ENCODE assay signal across 8 cellular contexts in the genomic region with DNA sequence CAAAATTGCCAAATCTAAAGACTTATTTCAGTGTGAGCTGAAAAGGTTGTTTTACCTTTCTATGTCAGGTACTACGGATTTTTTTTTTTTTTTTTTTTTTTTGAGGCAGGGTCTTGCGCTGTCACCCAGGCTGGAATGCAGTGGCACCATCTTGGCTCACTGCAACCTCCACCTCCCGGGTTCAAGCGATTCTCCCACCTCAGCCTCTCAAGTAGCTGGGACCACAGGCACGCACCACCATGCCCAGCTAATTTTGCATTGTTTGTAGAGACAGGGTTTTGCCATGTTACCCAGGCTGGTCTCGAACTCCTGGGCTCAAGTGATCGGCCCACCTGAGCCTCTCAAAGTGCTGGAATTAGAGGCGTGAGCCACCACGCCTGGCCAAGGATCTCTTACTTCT. TPM values are rescaled to one million over a fixed set of nuclear protein-coding genes. Genes with fewer than 3 reads are reported as not detected.
DNase-seq lines count a peak whose midpoint lies in the region; ATAC-seq and TF ChIP-seq lines count a peak whose summit lies in the region.
"Not testable (repeated sequence)": the region's sequence is repeated elsewhere in the genome, so short reads cannot be mapped to it uniquely, and the experiment has no call there.

No MANE protein-coding gene starts in this region.

- H3K9me3 ChIP-seq in DOHH2 (ENCODE audit: control insufficient read depth, insufficient read depth, low read length); Karpas-422 (ENCODE audit: low read length); endocrine pancreas (ENCODE audit: control insufficient read depth, low read length); iPS-20b (ENCODE audit: insufficient read depth, low read depth, low read length); neural progenitor cell (ENCODE audit: low read depth); tibial artery: not testable (repeated sequence)

- H3K4me3 Mint-ChIP-seq in WTC11 (peak overlapping the region; percentile 96), neural progenitor cell (peak overlapping the region; percentile 94)
- H3K4me3 Mint-ChIP-seq in activated naive CD8-positive, alpha-beta T cell treated with anti-CD3 and anti-CD28 coated beads for 36 hours, result peak overlapping the region; percentile 98

- peak overlapping the region; percentile 94 for H3K4me3 ChIP-seq in DOHH2 (ENCODE audit: low read length)
- H3K4me3 ChIP-seq in Karpas-422 (ENCODE audit: low read length), result peak overlapping the region; percentile 97
- H3K4me3 ChIP-seq in endocrine pancreas (ENCODE audit: control insufficient read depth, insufficient read depth, low read length), result peak overlapping the region; percentile 26
- peak overlapping the region; percentile 98 for H3K4me3 ChIP-seq in iPS-20b (ENCODE audit: low read length)
- peak overlapping the region; percentile 74 for H3K4me3 ChIP-seq in neural progenitor cell
- H3K4me3 ChIP-seq in tibial artery, result peak overlapping the region; percentile 67 to 91

- POLR2A ChIA-PET in WTC11 (lab: Charles Lee), result interaction anchor here (0.7 to 4.2 kb wide), 2 partner anchors 18 to 59 kb away, joined by 6 to 16 read pairs; partner anchors contain the start of gene FBXO5

- H3K4me1 ChIP-seq in DOHH2 (ENCODE audit: control insufficient read depth, low read length), result peaks cover 32% of the 10 kb centered on the region
- H3K4me1 ChIP-seq in Karpas-422 (ENCODE audit: low read length), result peaks cover 59% of the 10 kb centered on the region
- peaks cover 24% of the 10 kb centered on the region for H3K4me1 ChIP-seq in endocrine pancreas (ENCODE audit: control insufficient read depth, insufficient read depth, low read length)
- H3K4me1 ChIP-seq in iPS-20b (ENCODE audit: insufficient read depth, low read length), result not testable (repeated sequence)
- H3K4me1 ChIP-seq in neural progenitor cell, result peaks cover 19% of the 10 kb centered on the region
- peaks cover 0 to 43% (median 23%) of the 10 kb centered on the region in 4 donors for H3K4me1 ChIP-seq in tibial artery

- peaks cover 23% of the 10 kb centered on the region for H3K4me1 Mint-ChIP-seq in WTC11
- peaks cover 43% of the 10 kb centered on the region for H3K4me1 Mint-ChIP-seq in activated naive CD8-positive, alpha-beta T cell treated with anti-CD3 and anti-CD28 coated beads for 36 hours
- peaks cover 22% of the 10 kb centered on the region for H3K4me1 Mint-ChIP-seq in neural progenitor cell

- not testable (repeated sequence) for H2AFZ ChIP-seq in Karpas-422 (ENCODE audit: low read length); neural progenitor cell (replicated peaks)

- H3K79me2 ChIP-seq in DOHH2 (ENCODE audit: control insufficient read depth, low read length) (peaks cover 79% of the 10 kb centered on the region), Karpas-422 (ENCODE audit: low read length) (peaks cover 74% of the 10 kb centered on the region), neural progenitor cell (ENCODE audit: low read depth) (peaks cover 81% of the 10 kb centered on the region)

- peak overlapping the region; percentile 94 for H3K4me2 ChIP-seq in DOHH2 (ENCODE audit: low read length)
- peak overlapping the region; percentile 80 for H3K4me2 ChIP-seq in Karpas-422 (ENCODE audit: low read depth, low read length, poor library complexity, severe bottlenecking)
- H3K4me2 ChIP-seq in neural progenitor cell, result peak overlapping the region; percentile 93

- H3K9me3 Mint-ChIP-seq in WTC11; activated naive CD8-positive, alpha-beta T cell treated with anti-CD3 and anti-CD28 coated beads for 36 hours; neural progenitor cell: not testable (repeated sequence)

- peaks cover 41% of the 10 kb centered on the region for H3K36me3 ChIP-seq in DOHH2 (ENCODE audit: control insufficient read depth, low read length)
- H3K36me3 ChIP-seq in Karpas-422 (ENCODE audit: insufficient read depth, low read length), result peaks cover 36% of the 10 kb centered on the region
- not testable (repeated sequence) for H3K36me3 ChIP-seq in endocrine pancreas (ENCODE audit: control insufficient read depth, insufficient read depth, low read length)
- H3K36me3 ChIP-seq in iPS-20b (ENCODE audit: insufficient read depth, low read depth, low read length), result peaks cover 26% of the 10 kb centered on the region
- peaks cover 15% of the 10 kb centered on the region for H3K36me3 ChIP-seq in neural progenitor cell
- peaks cover 9 to 17% (median 11%) of the 10 kb centered on the region in 3 donors for H3K36me3 ChIP-seq in tibial artery

- intact Hi-C loops in tibial artery (cut with DNase I; ENCODE audit: low total_unique reads), result not testable (repeated sequence)

- not testable (repeated sequence) for H3F3A ChIP-seq in DOHH2 (ENCODE audit: control insufficient read depth, insufficient read depth)
- peaks cover 20% of the 10 kb centered on the region for H3F3A ChIP-seq in neural progenitor cell (ENCODE audit: low read depth)

- ATAC-seq in WTC11, result not testable (repeated sequence)

- not testable (repeated sequence) for H3K27me3 ChIP-seq in DOHH2 (ENCODE audit: control insufficient read depth, low read length); Karpas-422 (ENCODE audit: low read length); endocrine pancreas (ENCODE audit: control insufficient read depth, insufficient read depth, low read length); iPS-20b (ENCODE audit: insufficient read depth, low read length); neural progenitor cell; tibial artery

- not testable (repeated sequence) for H3K27ac Mint-ChIP-seq in WTC11, neural progenitor cell
- H3K27ac Mint-ChIP-seq in activated naive CD8-positive, alpha-beta T cell treated with anti-CD3 and anti-CD28 coated beads for 36 hours, result peak overlapping the region; percentile 52

- DNase-seq in Karpas-422; WTC11 (ENCODE audit: low spot score); activated naive CD8-positive, alpha-beta T cell treated with anti-CD3 and anti-CD28 coated beads for 36 hours; neural progenitor cell (ENCODE audit: low spot score); tibial artery: not testable (repeated sequence)

- H4K20me1 ChIP-seq in DOHH2 (ENCODE audit: control insufficient read depth, insufficient read depth, low read depth, low read length); Karpas-422 (ENCODE audit: insufficient read depth, low read depth, low read length): not testable (repeated sequence)
- peaks cover 56% of the 10 kb centered on the region for H4K20me1 ChIP-seq in neural progenitor cell (ENCODE audit: low read depth)

- H3K27ac ChIP-seq in DOHH2 (ENCODE audit: low read depth, low read length); Karpas-422 (ENCODE audit: low read length); iPS-20b (ENCODE audit: low read length); neural progenitor cell: not testable (repeated sequence)
- peak overlapping the region in 1 of 2 donors; percentile 84 for H3K27ac ChIP-seq in tibial artery

- CTCF ChIA-PET in WTC11 (lab: Charles Lee), result not testable (repeated sequence)

- peak overlapping the region; percentile 92; the same call in 1 of the 2 replicates for H3K9ac ChIP-seq in Karpas-422 (ENCODE audit: low read length)
- H3K9ac ChIP-seq in endocrine pancreas (ENCODE audit: control insufficient read depth, insufficient read depth, low read length), result not testable (repeated sequence)
- peak overlapping the region; percentile 96; the same call in 1 of the 2 replicates for H3K9ac ChIP-seq in iPS-20b (ENCODE audit: low read depth, low read length)
- H3K9ac ChIP-seq in neural progenitor cell, result peak overlapping the region; percentile 92

- peaks cover 16% of the 10 kb centered on the region for H3K36me3 Mint-ChIP-seq in WTC11
- peaks cover 38% of the 10 kb centered on the region for H3K36me3 Mint-ChIP-seq in activated naive CD8-positive, alpha-beta T cell treated with anti-CD3 and anti-CD28 coated beads for 36 hours
- H3K36me3 Mint-ChIP-seq in neural progenitor cell, result peaks cover 14% of the 10 kb centered on the region

- not testable (repeated sequence) for H3K27me3 Mint-ChIP-seq in WTC11 (ENCODE audit: low read depth); activated naive CD8-positive, alpha-beta T cell treated with anti-CD3 and anti-CD28 coated beads for 36 hours; neural progenitor cell (ENCODE audit: insufficient read depth, low read depth)

- not testable (repeated sequence) for TF ChIP-seq CTCF in DOHH2 (IDR thresholded peaks at IDR 0.05; ENCODE audit: low read depth, low read length, poor library complexity, severe bottlenecking); WTC11 (IDR thresholded peaks at IDR 0.05); neural progenitor cell (IDR thresholded peaks at IDR 0.05); tibial artery (IDR thresholded peaks at IDR 0.05)

- H3K9me2 ChIP-seq in DOHH2 (replicated peaks; ENCODE audit: control insufficient read depth, low read length); Karpas-422 (replicated peaks; ENCODE audit: insufficient read depth, low read length): not testable (repeated sequence)

RNA-seq across cellular contexts. Expression of gene MTRF1L, which starts 1.7 kb away (rescaled TPM):
- 17.4 and 23.2 TPM in 2 replicates for total RNA-seq in Karpas-422 (2014; rRNA removed; shearing (Covaris generic); ENCODE audit: low replicate concordance)
- 15.3 to 16.6 TPM (median 15.8 TPM) in 3 replicates for total RNA-seq in WTC11 (2021)
- total RNA-seq in activated naive CD8-positive, alpha-beta T cell treated with anti-CD3 and anti-CD28 coated beads for 36 hours, result 10 to 100 TPM; 16.8 to 18.2 TPM
- 23.1 and 29.0 TPM in 2 replicates for total RNA-seq in neural progenitor cell (ENCODE audit: low replicate concordance)

RNA-seq across cellular contexts. Expression of gene FBXO5, which starts 17.9 kb away (rescaled TPM):
- 10.5 and 15.6 TPM in 2 replicates for total RNA-seq in Karpas-422 (2014; rRNA removed; shearing (Covaris generic); ENCODE audit: low replicate concordance)
- total RNA-seq in WTC11 (2021) (40.5 to 47.4 TPM (median 42.3 TPM) in 3 replicates), neural progenitor cell (ENCODE audit: low replicate concordance) (80.7 and 111 TPM in 2 replicates)
- total RNA-seq in activated naive CD8-positive, alpha-beta T cell treated with anti-CD3 and anti-CD28 coated beads for 36 hours, result 10 to 100 TPM; 51.4 to 52.6 TPM

Comparison
In these comparisons a context has a peak if more than half of its experiments do, and no peak if none do; other contexts are left out.
1. H3K4me3 ChIP-seq: peak in every context shown above with its lines; median percentile 98 in iPS-20b; 97 in Karpas-422; 94 in DOHH2; 79 in tibial artery; 74 in neural progenitor cell; 26 in endocrine pancreas.